ENCODE assay signal across 21 cellular contexts in the genomic region with DNA sequence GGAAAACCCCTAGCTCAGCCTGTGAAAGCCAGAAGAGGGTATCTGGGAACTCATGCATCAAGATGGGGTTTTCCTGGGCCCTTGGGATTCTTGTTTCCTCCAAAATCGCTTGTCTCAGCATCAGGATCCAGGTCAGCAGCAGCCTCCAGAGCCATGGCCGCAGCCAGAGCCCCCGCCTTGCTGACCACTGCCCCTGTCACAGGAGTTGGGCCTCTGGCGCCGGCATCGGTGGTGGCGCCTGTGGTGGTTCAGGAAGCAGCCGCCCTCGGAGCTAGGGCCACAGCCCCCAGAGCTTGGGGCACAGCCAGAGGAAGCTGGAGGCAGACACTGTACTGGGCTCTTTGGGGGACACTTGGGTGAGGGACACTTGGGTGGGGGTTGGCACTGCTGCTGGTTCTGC. TPM values are rescaled to one million over a fixed set of nuclear protein-coding genes. Genes with fewer than 3 reads are reported as not detected.
"Had no signal": no experiment of that assay in that cellular context is flagged by ENCODE, and none has a peak within 500 bp of the region (broad histone marks: within the 10 kb centered on the region; RNA-seq: fewer than 3 reads in every experiment).

No MANE protein-coding gene starts in this region.

RNA-seq across cellular contexts. Expression of a gene that starts 0.8 kb away (rescaled TPM):
- total RNA-seq: activated naive CD4-positive, alpha-beta T cell treated with anti-CD3 and anti-CD28 coated beads for 36 hours; activated naive CD4-positive, alpha-beta T cell treated with anti-CD3 and anti-CD28 coated beads, Interleukin-2, amount 50 U/mL, for 72 hours; activated naive CD8-positive, alpha-beta T cell treated with anti-CD3 and anti-CD28 coated beads for 36 hours; activated naive CD8-positive, alpha-beta T cell treated with anti-CD3 and anti-CD28 coated beads, Interleukin-2, amount 10 ng/mL, durations not matched to agents 7 days and 5 days; activated T-cell treated with anti-CD3 and anti-CD28 coated beads, Interleukin-2, amount 50 U/mL, for 4 hours; activated T-cell treated with anti-CD3 and anti-CD28 coated beads, Interleukin-2, amount 50 U/mL, for 72 hours; activated T-helper 1 cell treated with anti-CD3 and anti-CD28 coated beads, Interleukin-12 subunit alpha, Interleukin-12 subunit beta, Interleukin-2, Interleukin-4 antibody, amounts not matched to agents 30 ng/mL and 10 ng/mL and 1 ng/mL, durations not matched to agents 14 hours and 24 hours and 36 hours; activated T-helper 17 cell treated with anti-CD3 and anti-CD28 coated beads, Interleukin-2, amount 50 U/mL, for 72 hours; activated T-helper 2 cell treated with anti-CD3 and anti-CD28 coated beads, Interferon-gamma antibody, Interleukin-2, Interleukin-4, amounts not matched to agents 10 μg/mL and 5 μg/mL and 100 μg/mL, durations not matched to agents 14 hours and 24 hours and 36 hours; adrenal gland; aorta; ascending aorta; astrocyte; body of pancreas; breast epithelium; cardiac muscle cell; cardiac septum; cerebellum; chondrocyte had no signal
- polyA plus RNA-seq: adipose tissue, adrenal gland, aorta, cardiac muscle cell had no signal

RNA-seq across cellular contexts. Expression of a gene that starts 12.9 kb away (rescaled TPM):
- total RNA-seq: activated naive CD4-positive, alpha-beta T cell treated with anti-CD3 and anti-CD28 coated beads for 36 hours; activated naive CD4-positive, alpha-beta T cell treated with anti-CD3 and anti-CD28 coated beads, Interleukin-2, amount 50 U/mL, for 72 hours; activated naive CD8-positive, alpha-beta T cell treated with anti-CD3 and anti-CD28 coated beads for 36 hours; activated naive CD8-positive, alpha-beta T cell treated with anti-CD3 and anti-CD28 coated beads, Interleukin-2, amount 10 ng/mL, durations not matched to agents 7 days and 5 days; activated T-cell treated with anti-CD3 and anti-CD28 coated beads, Interleukin-2, amount 50 U/mL, for 4 hours; activated T-cell treated with anti-CD3 and anti-CD28 coated beads, Interleukin-2, amount 50 U/mL, for 72 hours; activated T-helper 1 cell treated with anti-CD3 and anti-CD28 coated beads, Interleukin-12 subunit alpha, Interleukin-12 subunit beta, Interleukin-2, Interleukin-4 antibody, amounts not matched to agents 30 ng/mL and 10 ng/mL and 1 ng/mL, durations not matched to agents 14 hours and 24 hours and 36 hours; activated T-helper 17 cell treated with anti-CD3 and anti-CD28 coated beads, Interleukin-2, amount 50 U/mL, for 72 hours; activated T-helper 2 cell treated with anti-CD3 and anti-CD28 coated beads, Interferon-gamma antibody, Interleukin-2, Interleukin-4, amounts not matched to agents 10 μg/mL and 5 μg/mL and 100 μg/mL, durations not matched to agents 14 hours and 24 hours and 36 hours; adrenal gland; aorta; ascending aorta; astrocyte; body of pancreas; breast epithelium; bronchial epithelial cell; cardiac muscle cell; cardiac septum; cerebellum; chondrocyte had no signal
- polyA plus RNA-seq: adipose tissue, adrenal gland, aorta, cardiac muscle cell had no signal

RNA-seq across cellular contexts. Expression of a gene that starts 20.5 kb away (rescaled TPM):
- total RNA-seq: activated naive CD4-positive, alpha-beta T cell treated with anti-CD3 and anti-CD28 coated beads for 36 hours; activated naive CD4-positive, alpha-beta T cell treated with anti-CD3 and anti-CD28 coated beads, Interleukin-2, amount 50 U/mL, for 72 hours; activated naive CD8-positive, alpha-beta T cell treated with anti-CD3 and anti-CD28 coated beads for 36 hours; activated naive CD8-positive, alpha-beta T cell treated with anti-CD3 and anti-CD28 coated beads, Interleukin-2, amount 10 ng/mL, durations not matched to agents 7 days and 5 days; activated T-cell treated with anti-CD3 and anti-CD28 coated beads, Interleukin-2, amount 50 U/mL, for 4 hours; activated T-cell treated with anti-CD3 and anti-CD28 coated beads, Interleukin-2, amount 50 U/mL, for 72 hours; activated T-helper 1 cell treated with anti-CD3 and anti-CD28 coated beads, Interleukin-12 subunit alpha, Interleukin-12 subunit beta, Interleukin-2, Interleukin-4 antibody, amounts not matched to agents 30 ng/mL and 10 ng/mL and 1 ng/mL, durations not matched to agents 14 hours and 24 hours and 36 hours; activated T-helper 17 cell treated with anti-CD3 and anti-CD28 coated beads, Interleukin-2, amount 50 U/mL, for 72 hours; activated T-helper 2 cell treated with anti-CD3 and anti-CD28 coated beads, Interferon-gamma antibody, Interleukin-2, Interleukin-4, amounts not matched to agents 10 μg/mL and 5 μg/mL and 100 μg/mL, durations not matched to agents 14 hours and 24 hours and 36 hours; adrenal gland; aorta; ascending aorta; astrocyte; body of pancreas; breast epithelium; bronchial epithelial cell; cardiac muscle cell; cardiac septum; cerebellum; chondrocyte had no signal
- polyA plus RNA-seq: adipose tissue, adrenal gland, aorta, cardiac muscle cell had no signal

RNA-seq across cellular contexts. Expression of a gene that starts 34.1 kb away (rescaled TPM):
- total RNA-seq: activated naive CD4-positive, alpha-beta T cell treated with anti-CD3 and anti-CD28 coated beads for 36 hours; activated naive CD4-positive, alpha-beta T cell treated with anti-CD3 and anti-CD28 coated beads, Interleukin-2, amount 50 U/mL, for 72 hours; activated naive CD8-positive, alpha-beta T cell treated with anti-CD3 and anti-CD28 coated beads for 36 hours; activated naive CD8-positive, alpha-beta T cell treated with anti-CD3 and anti-CD28 coated beads, Interleukin-2, amount 10 ng/mL, durations not matched to agents 7 days and 5 days; activated T-cell treated with anti-CD3 and anti-CD28 coated beads, Interleukin-2, amount 50 U/mL, for 4 hours; activated T-cell treated with anti-CD3 and anti-CD28 coated beads, Interleukin-2, amount 50 U/mL, for 72 hours; activated T-helper 1 cell treated with anti-CD3 and anti-CD28 coated beads, Interleukin-12 subunit alpha, Interleukin-12 subunit beta, Interleukin-2, Interleukin-4 antibody, amounts not matched to agents 30 ng/mL and 10 ng/mL and 1 ng/mL, durations not matched to agents 14 hours and 24 hours and 36 hours; activated T-helper 17 cell treated with anti-CD3 and anti-CD28 coated beads, Interleukin-2, amount 50 U/mL, for 72 hours; activated T-helper 2 cell treated with anti-CD3 and anti-CD28 coated beads, Interferon-gamma antibody, Interleukin-2, Interleukin-4, amounts not matched to agents 10 μg/mL and 5 μg/mL and 100 μg/mL, durations not matched to agents 14 hours and 24 hours and 36 hours; adrenal gland; aorta; ascending aorta; astrocyte; body of pancreas; breast epithelium; bronchial epithelial cell; cardiac muscle cell; cardiac septum; cerebellum; chondrocyte had no signal
- polyA plus RNA-seq: adipose tissue, adrenal gland, aorta, cardiac muscle cell had no signal

RNA-seq across cellular contexts. Expression of a gene that starts 43.4 kb away (rescaled TPM):
- total RNA-seq: activated naive CD4-positive, alpha-beta T cell treated with anti-CD3 and anti-CD28 coated beads for 36 hours; activated naive CD4-positive, alpha-beta T cell treated with anti-CD3 and anti-CD28 coated beads, Interleukin-2, amount 50 U/mL, for 72 hours; activated naive CD8-positive, alpha-beta T cell treated with anti-CD3 and anti-CD28 coated beads for 36 hours; activated naive CD8-positive, alpha-beta T cell treated with anti-CD3 and anti-CD28 coated beads, Interleukin-2, amount 10 ng/mL, durations not matched to agents 7 days and 5 days; activated T-cell treated with anti-CD3 and anti-CD28 coated beads, Interleukin-2, amount 50 U/mL, for 4 hours; activated T-cell treated with anti-CD3 and anti-CD28 coated beads, Interleukin-2, amount 50 U/mL, for 72 hours; activated T-helper 1 cell treated with anti-CD3 and anti-CD28 coated beads, Interleukin-12 subunit alpha, Interleukin-12 subunit beta, Interleukin-2, Interleukin-4 antibody, amounts not matched to agents 30 ng/mL and 10 ng/mL and 1 ng/mL, durations not matched to agents 14 hours and 24 hours and 36 hours; activated T-helper 17 cell treated with anti-CD3 and anti-CD28 coated beads, Interleukin-2, amount 50 U/mL, for 72 hours; activated T-helper 2 cell treated with anti-CD3 and anti-CD28 coated beads, Interferon-gamma antibody, Interleukin-2, Interleukin-4, amounts not matched to agents 10 μg/mL and 5 μg/mL and 100 μg/mL, durations not matched to agents 14 hours and 24 hours and 36 hours; adrenal gland; aorta; ascending aorta; astrocyte; body of pancreas; breast epithelium; bronchial epithelial cell; cardiac muscle cell; cardiac septum; cerebellum; chondrocyte had no signal
- polyA plus RNA-seq: adipose tissue, adrenal gland, aorta, cardiac muscle cell had no signal
